ENCODE assay signal across 8 cellular contexts in the genomic region with DNA sequence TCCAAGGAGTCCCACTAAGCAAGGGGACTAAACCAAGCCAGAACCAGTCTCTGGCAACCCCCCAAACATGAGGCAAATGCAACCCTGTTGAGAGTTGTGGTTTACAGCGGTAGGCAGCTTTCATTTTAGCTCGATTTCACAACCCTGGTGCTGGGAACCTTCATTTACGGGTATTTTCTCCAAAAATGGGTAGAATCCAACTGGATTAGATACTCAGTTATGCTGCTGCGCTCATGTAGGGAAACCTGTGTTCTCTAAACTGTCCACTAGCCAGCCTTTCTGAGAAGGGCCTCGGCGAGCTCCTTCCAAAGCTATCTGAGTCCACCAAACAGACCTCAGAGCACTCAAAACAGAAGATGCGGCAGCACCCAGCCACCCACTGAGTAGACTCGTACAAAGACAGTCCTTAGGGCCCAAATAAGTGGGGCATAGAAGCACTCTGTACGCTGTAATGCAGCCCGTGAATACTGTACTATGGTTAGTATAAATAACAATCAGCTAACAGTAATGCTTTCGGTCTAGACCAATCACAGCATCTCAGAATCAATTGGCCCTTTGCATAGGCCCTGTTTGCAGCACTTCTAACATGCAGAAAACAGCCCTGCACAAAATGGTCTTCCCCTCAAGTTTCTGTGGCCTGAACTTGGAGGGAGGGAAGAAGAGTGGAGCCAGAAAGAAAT.
DNase-seq lines count a peak whose midpoint lies in the region; ATAC-seq, FAIRE-seq and TF ChIP-seq lines count a peak whose summit lies in the region.

No MANE protein-coding gene starts in this region.

- H3K36me3 ChIP-seq in SU-DHL-6 (ENCODE audit: low read length) (peaks cover 15% of the 10 kb centered on the region; the same call in 1 of the 2 replicates), fibroblast of lung (ENCODE audit: control insufficient read depth, insufficient read depth, low read length) (peaks cover 22% of the 10 kb centered on the region), thoracic aorta (peaks cover 27% of the 10 kb centered on the region)

- H3K9me2 ChIP-seq in SU-DHL-6 (replicated peaks; ENCODE audit: insufficient read depth, low read length): no peaks in the 10 kb centered on the region

- H3K79me2 ChIP-seq in SU-DHL-6 (ENCODE audit: insufficient read depth, low read length): peaks cover 39% of the 10 kb centered on the region; the same call in 1 of the 2 replicates
- H3K79me2 ChIP-seq in fibroblast of lung (ENCODE audit: control insufficient read depth, insufficient read depth, low read length): peaks cover 71% of the 10 kb centered on the region

- ATAC-seq in GM18870 (IDR thresholded peaks at IDR 0.05; ENCODE audit: unreplicated experiment) (peak; percentile 42), HG02852 (IDR thresholded peaks at IDR 0.05; ENCODE audit: unreplicated experiment) (peak; percentile 60), thoracic aorta (ENCODE audit: insufficient number of reproducible peaks, low FRiP score, low read depth) (no peak)

- TF ChIP-seq CTCF in SU-DHL-6 (IDR thresholded peaks at IDR 0.05; ENCODE audit: insufficient read depth, low read length, poor library complexity, severe bottlenecking): no peak
- no peak for TF ChIP-seq CTCF in fibroblast of lung (conservative IDR thresholded peaks at IDR 0.05 in 1 of 2, IDR thresholded peaks at IDR 0.05 in 1 of 2; ENCODE audit: low read depth in 1 of 2, low read length in 2 of 2)
- no peak for TF ChIP-seq CTCF in thoracic aorta (IDR thresholded peaks at IDR 0.05)

- H2AFZ ChIP-seq in SU-DHL-6 (ENCODE audit: low read depth, low read length, severe bottlenecking): no peak overlapping the region
- no peak overlapping the region for H2AFZ ChIP-seq in fibroblast of lung (ENCODE audit: low read length)

- H3K9ac ChIP-seq in SU-DHL-6 (ENCODE audit: low read length) (peak overlapping the region; percentile 48), fibroblast of lung (ENCODE audit: insufficient read depth, low read length) (no peak overlapping the region)

- H3K4me3 ChIP-seq in SU-DHL-6 (ENCODE audit: insufficient read depth, low read length, poor library complexity, severe bottlenecking) (peak overlapping the region; percentile 11), fibroblast of lung (replicated peaks in 1 of 4; ENCODE audit: control extremely low read depth in 1 of 4, insufficient read depth in 1 of 4, low read depth in 3 of 4, low read length in 4 of 4) (peak overlapping the region in 2 of 4 experiments; percentile 5 to 23), thoracic aorta (no peak overlapping the region)

- H4K20me1 ChIP-seq in SU-DHL-6 (ENCODE audit: low read depth, low read length): no peaks in the 10 kb centered on the region
- no peaks in the 10 kb centered on the region for H4K20me1 ChIP-seq in fibroblast of lung (ENCODE audit: control insufficient read depth, extremely low read depth, insufficient read depth, low read length)

- H3K27ac ChIP-seq in SU-DHL-6 (ENCODE audit: low read depth, low read length): peak overlapping the region; percentile 86
- peak overlapping the region; percentile 81 for H3K27ac ChIP-seq in fibroblast of lung (ENCODE audit: insufficient read depth, low read length)
- H3K27ac ChIP-seq in thoracic aorta: peak overlapping the region; percentile 8 to 47

- H3K27me3 ChIP-seq in SU-DHL-6 (ENCODE audit: low read length) (no peaks in the 10 kb centered on the region), fibroblast of lung (ENCODE audit: control insufficient read depth, insufficient read depth, low read length) (no peaks in the 10 kb centered on the region), thoracic aorta (replicated peaks; ENCODE audit: insufficient read depth) (no peaks in the 10 kb centered on the region)

- peaks cover 59% of the 10 kb centered on the region for H3F3A ChIP-seq in SU-DHL-6 (ENCODE audit: insufficient read depth)

- H3K4me2 ChIP-seq in SU-DHL-6 (ENCODE audit: low read depth, low read length, poor library complexity, severe bottlenecking) (peak overlapping the region; percentile 65), fibroblast of lung (ENCODE audit: extremely low read depth, insufficient read depth, low read length) (peak overlapping the region; percentile 67)

- peaks cover 32% of the 10 kb centered on the region for H3K4me1 ChIP-seq in fibroblast of lung (ENCODE audit: control insufficient read depth, extremely low read depth, insufficient read depth, low read length)
- H3K4me1 ChIP-seq in thoracic aorta (ENCODE audit: control insufficient read depth in 1 of 2, low read depth in 2 of 2): peaks cover 23 to 49% of the 10 kb centered on the region in 2 donors

- FAIRE-seq in HTR-8/SVneo (lab: Jason Lieb, UNC): no peak

- peak; percentile 74 to 80 for DNase-seq in fibroblast of lung (ENCODE audit: low read depth in 2 of 2)
- no peak for DNase-seq in thoracic aorta (ENCODE audit: low spot score)
- no peak for DNase-seq in GM19238 (ENCODE audit: insufficient read length, low spot score)
- DNase-seq in HTR-8/SVneo (ENCODE audit: insufficient read length, low spot score): no peak
- no peak for DNase-seq in kidney tubule cell (ENCODE audit: low spot score)

- H3K9me3 ChIP-seq in SU-DHL-6 (ENCODE audit: insufficient read depth, low read length) (no peaks in the 10 kb centered on the region), fibroblast of lung (ENCODE audit: control insufficient read depth, insufficient read depth, low read depth, low read length) (no peaks in the 10 kb centered on the region), thoracic aorta (no peaks in the 10 kb centered on the region)

Comparison
In these comparisons a context has a peak if more than half of its experiments do, and no peak if none do; other contexts are left out.
1. H3K27ac ChIP-seq: peak in every context shown above with its lines; median percentile 86 in SU-DHL-6; 81 in fibroblast of lung; 28 in thoracic aorta.
2. DNase-seq: peak in fibroblast of lung (2 of 2); none in thoracic aorta (single experiment), GM19238 (single experiment), HTR-8/SVneo (single experiment) and kidney tubule cell (single experiment).